Comparison of ENCODE assay signal across 13 cellular contexts in genomic region chr3:171417813-171418212, GRCh38. TPM values are rescaled to one million over a fixed set of nuclear protein-coding genes. Genes with fewer than 3 reads are reported as not detected.
A peak's percentile ranks its signal among the peaks of the same experiment; 100 is the strongest.
DNase-seq lines count a peak whose midpoint lies in the region; ATAC-seq, FAIRE-seq and TF ChIP-seq lines count a peak whose summit lies in the region.
"Had no signal": no experiment of that assay in that cellular context is flagged by ENCODE, and none has a peak within 500 bp of the region (broad histone marks: within the 10 kb centered on the region; RNA-seq: fewer than 3 reads in every experiment).

No MANE protein-coding gene starts in this region.

- no peaks in the 10 kb centered on the region for H3K27me3 ChIP-seq in suprapubic skin
- H3K27me3 ChIP-seq: stomach had no signal

- TF ChIP-seq POLR2A in suprapubic skin (IDR thresholded peaks at IDR 0.05), result no peak

- WGBS in suprapubic skin, result 77% methylated on average over 3 of the region's 3 CpGs

- H3K27ac ChIP-seq in suprapubic skin, result no peak overlapping the region

- FAIRE-seq in urothelium cell line (lab: Jason Lieb, UNC), result no peak

- no peaks in the 10 kb centered on the region for H3K9me3 ChIP-seq in suprapubic skin
- H3K9me3 ChIP-seq: HAP-1, stomach had no signal

- TF ChIP-seq EP300 in suprapubic skin (IDR thresholded peaks at IDR 0.05), result no peak

- TF ChIP-seq CTCF in choroid plexus epithelial cell (conservative IDR thresholded peaks at IDR 0.05; ENCODE audit: low read depth, low read length) (no peak), suprapubic skin (IDR thresholded peaks at IDR 0.05) (no peak)

- H3K4me1 ChIP-seq in suprapubic skin, result no peaks in the 10 kb centered on the region

- intact Hi-C loops in left colon (cut with DNase I, micrococcal nuclease), result no loop called here

- DNase-seq in HT1080 (ENCODE audit: low read depth), result peak; percentile 83
- peak; percentile 97 for DNase-seq in choroid plexus epithelial cell (ENCODE audit: low read depth)
- no peak for DNase-seq in left colon
- peak; percentile 62 for DNase-seq in urothelium cell line (ENCODE audit: low spot score)
- no peak for DNase-seq in suprapubic skin (ENCODE audit: low spot score in 2 of 2)
- DNase-seq: activated CD4-positive, alpha-beta T cell treated with anti-CD3 and anti-CD28 coated beads for 1 hour; activated naive CD4-positive, alpha-beta T cell treated with anti-CD3 and anti-CD28 coated beads for 36 hours; GDM1; NCI-H2081 treated with DMSO at 0.1 percent for 48 hours; stomach had no signal

- H3K4me3 ChIP-seq in choroid plexus epithelial cell (ENCODE audit: low read depth, low read length) (no peak overlapping the region), suprapubic skin (no peak overlapping the region)
- H3K4me3 ChIP-seq: HAP-1, stomach had no signal

- peak; percentile 39 for ATAC-seq in left colon
- no peak for ATAC-seq in HG03432 (IDR thresholded peaks at IDR 0.05; ENCODE audit: unreplicated experiment)
- ATAC-seq in activated CD4-positive, CD25-positive, alpha-beta regulatory T cell treated with anti-CD3 and anti-CD28 coated beads, Interleukin-2, amount 50 U/mL, for 24 hours, result no peak

- H3K36me3 ChIP-seq in suprapubic skin, result no peaks in the 10 kb centered on the region
- H3K36me3 ChIP-seq: HAP-1, stomach had no signal

RNA-seq across cellular contexts. Expression of gene TNIK, which starts 42.4 kb away (rescaled TPM):
- total RNA-seq in HT1080 (2014; rRNA removed; shearing (Covaris generic)), result 12.3 and 16.1 TPM in 2 replicates
- polyA plus RNA-seq in HT1080 (2015; cell fraction: cytosol; rRNA removed), result 3.7 and 4.2 TPM in 2 replicates
- 11.5 and 12.9 TPM in 2 replicates for polyA plus RNA-seq in HT1080 (2015; cell fraction: nucleus; rRNA removed)
- 10 to 100 TPM; 30.5 to 32.1 TPM for total RNA-seq in left colon
- 1 to 10 TPM; 2.0 to 4.3 (median 3.1) TPM for total RNA-seq in suprapubic skin

Comparison
In these comparisons a context has a peak if more than half of its experiments do, and no peak if none do; other contexts are left out.
1. DNase-seq: peak in HT1080 (single experiment), choroid plexus epithelial cell (single experiment) and urothelium cell line (single experiment); none in left colon (0 of 2) and suprapubic skin (0 of 2).